11 cellular contexts compared by ENCODE assay signal in genomic region chr1:225378880-225379279, GRCh38. TPM values are rescaled to one million over a fixed set of nuclear protein-coding genes. Genes with fewer than 3 reads are reported as not detected.
DNase-seq lines count a peak whose midpoint lies in the region; ATAC-seq and TF ChIP-seq lines count a peak whose summit lies in the region.
"Had no signal": no experiment of that assay in that cellular context is flagged by ENCODE, and none has a peak within 500 bp of the region (broad histone marks: within the 10 kb centered on the region; RNA-seq: fewer than 3 reads in every experiment).

No MANE protein-coding gene starts in this region.

- DNase-seq in BJ (ENCODE audit: low read depth) (peak; percentile 40), HT1080 (ENCODE audit: low read depth) (peak; percentile 17), mammary epithelial cell (peak; percentile 94), iPS-NIHi7 (ENCODE audit: extremely low spot score) (peak; percentile 87), gastrocnemius medialis (no peak), BE2C (no peak), NCI-H510A (lab: John Stamatoyannopoulos, UW) (no peak)
- DNase-seq: activated CD4-positive, CD25-positive, alpha-beta regulatory T cell; NCI-H1436; nucleus accumbens had no signal

- H3K4me3 ChIP-seq in BJ (ENCODE audit: low read depth, low read length) (no peak overlapping the region), mammary epithelial cell (replicated peaks in 1 of 3; ENCODE audit: insufficient read depth in 1 of 3, low read depth in 2 of 3, low read length in 3 of 3) (no peak overlapping the region), gastrocnemius medialis (no peak overlapping the region), BE2C (ENCODE audit: low read depth, low read length) (no peak overlapping the region)

- TF ChIP-seq POLR2A in gastrocnemius medialis (IDR thresholded peaks at IDR 0.05): no peak

- TF ChIP-seq CTCF in BJ (IDR thresholded peaks at IDR 0.05; ENCODE audit: insufficient read depth, low read depth, low read length) (no peak), mammary epithelial cell (conservative IDR thresholded peaks at IDR 0.05 in 1 of 2, IDR thresholded peaks at IDR 0.05 in 1 of 2; ENCODE audit: extremely low read depth in 1 of 2, insufficient read depth in 1 of 2, low read depth in 1 of 2, low read length in 2 of 2) (no peak), gastrocnemius medialis (IDR thresholded peaks at IDR 0.05 in 4 of 5, conservative IDR thresholded peaks at IDR 0.05 in 1 of 5) (no peak), BE2C (IDR thresholded peaks at IDR 0.05; ENCODE audit: low read depth, low read length) (no peak)

- dilution Hi-C loops in mammary epithelial cell (cut with HindIII; ENCODE audit: low sequenced_read_pairs): no loop called here

- no peak for ATAC-seq in gastrocnemius medialis
- ATAC-seq in activated CD4-positive, CD25-positive, alpha-beta regulatory T cell treated with anti-CD3 and anti-CD28 coated beads, Interleukin-2, amount 50 U/mL, for 24 hours: no peak

- CTCF ChIA-PET in BJ (lab: Yijun Ruan, JAX): no interaction called here
- CTCF ChIA-PET in mammary epithelial cell (lab: Charles Lee; ENCODE audit: low non-redundant PET): no interaction called here

- no peak overlapping the region for H3K4me2 ChIP-seq in mammary epithelial cell (ENCODE audit: insufficient read depth, low read depth, low read length)

- H3K27me3 ChIP-seq in BJ (ENCODE audit: control insufficient read depth, insufficient read depth, low read length): no peaks in the 10 kb centered on the region; the same call in 1 of the 2 replicates
- no peaks in the 10 kb centered on the region for H3K27me3 ChIP-seq in mammary epithelial cell (ENCODE audit: insufficient read depth, low read length)
- H3K27me3 ChIP-seq in gastrocnemius medialis: no peaks in the 10 kb centered on the region
- H3K27me3 ChIP-seq in BE2C: no peaks in the 10 kb centered on the region

- no TSS peak for BruUV-seq in mammary epithelial cell (replicated peaks; lab: Mats Ljungman, UMichigan)

- no peaks in the 10 kb centered on the region for H3K36me3 ChIP-seq in BJ (ENCODE audit: control insufficient read depth, insufficient read depth, low read length)
- H3K36me3 ChIP-seq in mammary epithelial cell (ENCODE audit: insufficient read depth, low read length): no peaks in the 10 kb centered on the region
- no peaks in the 10 kb centered on the region for H3K36me3 ChIP-seq in gastrocnemius medialis
- no peaks in the 10 kb centered on the region for H3K36me3 ChIP-seq in BE2C

- no peak overlapping the region for H3K27ac ChIP-seq in mammary epithelial cell (ENCODE audit: insufficient read depth, low read depth, low read length)
- no peak overlapping the region for H3K27ac ChIP-seq in gastrocnemius medialis

- WGBS in mammary epithelial cell (ENCODE audit: low coverage, missing lambda C conversion rate): 6% methylated on average over 8 of the region's 10 CpGs

- no peaks in the 10 kb centered on the region for H3K79me2 ChIP-seq in mammary epithelial cell (ENCODE audit: insufficient read depth, low read length)

- H4K20me1 ChIP-seq in mammary epithelial cell (ENCODE audit: insufficient read depth, low read length): no peaks in the 10 kb centered on the region

- H3K9me3 ChIP-seq in mammary epithelial cell (replicated peaks; ENCODE audit: insufficient read depth, low read length) (no peaks in the 10 kb centered on the region), gastrocnemius medialis (no peaks in the 10 kb centered on the region), BE2C (no peaks in the 10 kb centered on the region)

- H3K9ac ChIP-seq in mammary epithelial cell (ENCODE audit: insufficient read depth, low read length): peak overlapping the region; percentile 11

- peaks cover 13% of the 10 kb centered on the region for H3K4me1 ChIP-seq in mammary epithelial cell (ENCODE audit: insufficient read depth, low read length)
- H3K4me1 ChIP-seq in gastrocnemius medialis: no peaks in the 10 kb centered on the region
- H3K4me1 ChIP-seq in BE2C: no peaks in the 10 kb centered on the region

- in situ Hi-C loops in mammary epithelial cell (cut with MboI; ENCODE audit: low sequenced_read_pairs in 2 of 2): no loop called here
- in situ Hi-C loops in gastrocnemius medialis (cut with MboI; ENCODE audit: low sequenced_read_pairs in 4 of 4): no loop called here

- H2AFZ ChIP-seq in mammary epithelial cell (ENCODE audit: low read depth, low read length): no peak overlapping the region

- intact Hi-C loops in mammary epithelial cell (cut with micrococcal nuclease): loop anchor here (1.0 kb wide), 1 partner anchor 60 kb away; no protein-coding TSS in a partner anchor
- intact Hi-C loops in gastrocnemius medialis (cut with DNase I; ENCODE audit: low total_unique reads): no loop called here

- POLR2A ChIA-PET in BJ (lab: Charles Lee): interaction anchor here (0.7 kb wide), 1 partner anchor 931 kb away, joined by 6 read pairs; no protein-coding TSS in a partner anchor

RNA-seq across cellular contexts. Expression of gene LBR, which starts 49.0 kb away (rescaled TPM):
- polyA plus RNA-seq in BJ (2011; rRNA removed) (16.7 and 21.0 TPM in 2 replicates), mammary epithelial cell (16.1 TPM)
- polyA minus RNA-seq in BJ (2011; rRNA and poly(A)+ RNA removed): 22.9 and 23.4 TPM in 2 replicates
- 37.8 and 45.9 TPM in 2 replicates for total RNA-seq in HT1080 (2014; rRNA removed; shearing (Covaris generic))
- 63.9 and 74.8 TPM in 2 replicates for polyA plus RNA-seq in HT1080 (2015; cell fraction: cytosol; rRNA removed)
- 127 and 140 TPM in 2 replicates for polyA plus RNA-seq in HT1080 (2015; cell fraction: nucleus; rRNA removed)
- total RNA-seq in mammary epithelial cell (10 to 100 TPM; 17.7 to 35.7 TPM), gastrocnemius medialis (10 to 100 TPM; 16.5 to 19.8 (median 18.5) TPM)
- polyA minus RNA-seq in mammary epithelial cell: 54.8 TPM
- polyA plus RNA-seq in BE2C (2012; ENCODE audit: insufficient read depth, insufficient read length, low read depth): 34.2 TPM

Comparison
In these comparisons a context has a peak if more than half of its experiments do, and no peak if none do; other contexts are left out.
1. DNase-seq: peak in BJ (single experiment), HT1080 (single experiment), mammary epithelial cell (single experiment) and iPS-NIHi7 (single experiment); none in gastrocnemius medialis (0 of 2), BE2C (single experiment) and NCI-H510A (single experiment).